Comparison of ENCODE assay signal across 1 cellular context in genomic region chr2:224031358-224031970, GRCh38.
TF ChIP-seq lines count a peak whose summit lies in the region.

No MANE protein-coding gene starts in this region.

TF ChIP-seq in HCT116, 20 proteins besides CTCF, POLR2A, EP300 and RAD21 (continued from another document):
- TF ChIP-seq, protein P1, sequence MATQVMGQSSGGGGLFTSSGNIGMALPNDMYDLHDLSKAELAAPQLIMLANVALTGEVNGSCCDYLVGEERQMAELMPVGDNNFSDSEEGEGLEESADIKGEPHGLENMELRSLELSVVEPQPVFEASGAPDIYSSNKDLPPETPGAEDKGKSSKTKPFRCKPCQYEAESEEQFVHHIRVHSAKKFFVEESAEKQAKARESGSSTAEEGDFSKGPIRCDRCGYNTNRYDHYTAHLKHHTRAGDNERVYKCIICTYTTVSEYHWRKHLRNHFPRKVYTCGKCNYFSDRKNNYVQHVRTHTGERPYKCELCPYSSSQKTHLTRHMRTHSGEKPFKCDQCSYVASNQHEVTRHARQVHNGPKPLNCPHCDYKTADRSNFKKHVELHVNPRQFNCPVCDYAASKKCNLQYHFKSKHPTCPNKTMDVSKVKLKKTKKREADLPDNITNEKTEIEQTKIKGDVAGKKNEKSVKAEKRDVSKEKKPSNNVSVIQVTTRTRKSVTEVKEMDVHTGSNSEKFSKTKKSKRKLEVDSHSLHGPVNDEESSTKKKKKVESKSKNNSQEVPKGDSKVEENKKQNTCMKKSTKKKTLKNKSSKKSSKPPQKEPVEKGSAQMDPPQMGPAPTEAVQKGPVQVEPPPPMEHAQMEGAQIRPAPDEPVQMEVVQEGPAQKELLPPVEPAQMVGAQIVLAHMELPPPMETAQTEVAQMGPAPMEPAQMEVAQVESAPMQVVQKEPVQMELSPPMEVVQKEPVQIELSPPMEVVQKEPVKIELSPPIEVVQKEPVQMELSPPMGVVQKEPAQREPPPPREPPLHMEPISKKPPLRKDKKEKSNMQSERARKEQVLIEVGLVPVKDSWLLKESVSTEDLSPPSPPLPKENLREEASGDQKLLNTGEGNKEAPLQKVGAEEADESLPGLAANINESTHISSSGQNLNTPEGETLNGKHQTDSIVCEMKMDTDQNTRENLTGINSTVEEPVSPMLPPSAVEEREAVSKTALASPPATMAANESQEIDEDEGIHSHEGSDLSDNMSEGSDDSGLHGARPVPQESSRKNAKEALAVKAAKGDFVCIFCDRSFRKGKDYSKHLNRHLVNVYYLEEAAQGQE (IDR thresholded peaks at IDR 0.05; ENCODE audit: low read depth) = no peak
- no peak for TF ChIP-seq SRF (IDR thresholded peaks at IDR 0.05; ENCODE audit: low read depth)
- TF ChIP-seq JUND (IDR thresholded peaks at IDR 0.05) = no peak
- no peak for TF ChIP-seq CEBPB (IDR thresholded peaks at IDR 0.05; ENCODE audit: low read depth)
- no peak for TF ChIP-seq EGR1 (IDR thresholded peaks at IDR 0.05; ENCODE audit: low read depth)
TF ChIP-seq in HCT116: peak in this region for 0.
